Comparison of ENCODE assay signal across 15 cellular contexts in the genomic region with DNA sequence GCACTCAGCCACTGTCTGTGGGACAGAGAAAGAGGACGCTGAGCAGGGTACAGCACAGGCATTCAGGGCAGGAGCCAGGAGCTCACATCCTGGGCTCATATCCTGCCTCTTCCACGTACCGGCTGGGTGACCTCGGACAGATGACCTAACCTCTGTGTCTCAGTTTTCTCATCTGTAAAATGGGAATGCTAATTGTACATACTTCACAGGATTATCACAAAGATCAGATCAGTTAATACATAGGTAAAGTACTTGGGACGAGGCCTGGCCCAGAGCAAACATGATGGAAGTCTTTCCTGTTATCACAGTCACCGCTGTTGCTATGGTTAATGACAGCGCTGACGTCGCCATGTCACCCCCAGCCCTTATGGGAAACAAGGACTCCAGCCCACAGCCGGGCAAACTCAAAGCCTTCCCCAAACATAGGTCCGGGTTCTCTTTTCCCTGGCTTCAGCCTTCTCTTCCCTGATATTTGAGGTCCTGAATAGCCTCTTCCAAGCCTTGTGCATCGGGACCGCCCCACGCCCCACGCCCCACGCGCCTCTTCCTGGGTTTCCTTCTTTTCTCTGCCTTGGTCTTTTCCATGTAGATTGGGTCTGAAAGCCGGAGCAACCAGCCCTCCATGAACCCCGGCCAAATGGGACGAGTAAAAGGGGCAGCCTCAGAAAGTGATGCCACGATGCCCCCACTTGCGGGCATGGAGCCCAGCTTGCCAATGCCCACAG.
DNase-seq lines count a peak whose midpoint lies in the region; ATAC-seq, FAIRE-seq and TF ChIP-seq lines count a peak whose summit lies in the region.
"Had no signal": no experiment of that assay in that cellular context is flagged by ENCODE, and none has a peak within 500 bp of the region (broad histone marks: within the 10 kb centered on the region; RNA-seq: fewer than 3 reads in every experiment).

No MANE protein-coding gene starts in this region.

- no peak overlapping the region for H2BK15ac ChIP-seq in neuronal stem cell (ENCODE audit: low read length)

- no CpG with 5 or more reads among the region's 22 CpGs for WGBS in neuronal stem cell (ENCODE audit: extremely low coverage in 2 of 2, insufficient read length in 2 of 2, insufficient replicate concordance in 1 of 2), 2 donors
- 88 to 94% (median 93%) methylated on average over 22 of the region's 22 CpGs for WGBS in psoas muscle, 3 donors

- no peak for ATAC-seq in effector memory CD8-positive, alpha-beta T cell (replicated peaks)
- ATAC-seq in upper lobe of right lung = no peak
- ATAC-seq in psoas muscle = no peak
- ATAC-seq: WTC11 had no signal

- no peak overlapping the region for H3K14ac ChIP-seq in neuronal stem cell (ENCODE audit: low read length)

- no peak overlapping the region for H3K18ac ChIP-seq in neuronal stem cell (ENCODE audit: low read length)

- DNase-seq in cardiac muscle cell (ENCODE audit: low read depth in 1 of 2, low spot score in 1 of 2) (no peak), cardiac septum (ENCODE audit: low spot score) (no peak), neuronal stem cell (ENCODE audit: low spot score) (no peak), upper lobe of right lung (no peak), frontal cortex (ENCODE audit: low spot score in 2 of 2) (no peak), SW 1271 (lab: John Stamatoyannopoulos, UW) (no peak), psoas muscle (no peak)
- DNase-seq in effector memory CD8-positive, alpha-beta T cell = no peak
- DNase-seq: activated effector memory CD4-positive, alpha-beta T cell treated with Interleukin-2 at 50 U/mL for 16 hours; HCEC 1CT; stimulated activated CD4-positive, alpha-beta T cell treated with anti-CD3 and anti-CD28 coated beads, Interleukin-2, amount 100 ng/mL, for 24 hours had no signal

- H3K9ac ChIP-seq in neuronal stem cell (ENCODE audit: low read depth, low read length, poor library complexity) = no peak overlapping the region

- H3K23ac ChIP-seq in neuronal stem cell (ENCODE audit: low read depth, low read length, poor library complexity) = peak overlapping the region; percentile 10

- no peak overlapping the region for H2BK120ac ChIP-seq in neuronal stem cell (ENCODE audit: low read depth, low read length)

- H3K4me1 ChIP-seq in cardiac muscle cell (ENCODE audit: low read depth) = peaks cover 39% of the 10 kb centered on the region
- no peaks in the 10 kb centered on the region for H3K4me1 ChIP-seq in neuronal stem cell (ENCODE audit: control insufficient read depth in 2 of 2, insufficient read depth in 1 of 2, low read depth in 1 of 2, low read length in 2 of 2)
- H3K4me1 ChIP-seq in upper lobe of right lung = peaks cover 26% of the 10 kb centered on the region
- H3K4me1 ChIP-seq in psoas muscle = peaks cover 19% of the 10 kb centered on the region

- no peak overlapping the region for H3K4me2 ChIP-seq in neuronal stem cell (ENCODE audit: insufficient read depth, low read length, poor library complexity, severe bottlenecking)

- H3K27me3 ChIP-seq in cardiac muscle cell (no peaks in the 10 kb centered on the region), neuronal stem cell (ENCODE audit: control insufficient read depth in 3 of 3, insufficient read depth in 3 of 3, low read depth in 1 of 3, low read length in 3 of 3) (no peaks in the 10 kb centered on the region), upper lobe of right lung (no peaks in the 10 kb centered on the region), psoas muscle (ENCODE audit: insufficient read depth in 3 of 3, low read length in 2 of 3) (no peaks in the 10 kb centered on the region)

- H3K27me3 Mint-ChIP-seq in effector memory CD8-positive, alpha-beta T cell = no peaks in the 10 kb centered on the region

- peak overlapping the region; percentile 48 to 77 for H3K27ac Mint-ChIP-seq in effector memory CD8-positive, alpha-beta T cell
- H3K27ac Mint-ChIP-seq: WTC11 had no signal

- no peak overlapping the region for H2AFZ ChIP-seq in neuronal stem cell (ENCODE audit: low read length)

- H3K4me3 ChIP-seq in cardiac muscle cell (no peak overlapping the region), neuronal stem cell (ENCODE audit: low read length in 2 of 2) (no peak overlapping the region), upper lobe of right lung (no peak overlapping the region), psoas muscle (no peak overlapping the region)

- no peaks in the 10 kb centered on the region for H3K9me3 Mint-ChIP-seq in effector memory CD8-positive, alpha-beta T cell
- H3K9me3 Mint-ChIP-seq: neural crest cell, WTC11 had no signal

- no peak overlapping the region for H3K4me3 Mint-ChIP-seq in effector memory CD8-positive, alpha-beta T cell
- H3K4me3 Mint-ChIP-seq: neural crest cell, WTC11 had no signal

- H2AK5ac ChIP-seq in neuronal stem cell (ENCODE audit: low read depth, low read length) = no peak overlapping the region

- FAIRE-seq in frontal cortex (lab: Jason Lieb, UNC) = no peak
- FAIRE-seq: G401.6, GM12891 had no signal

- TF ChIP-seq CTCF in cardiac muscle cell (IDR thresholded peaks at IDR 0.05; ENCODE audit: low read depth, low read length) = no peak
- TF ChIP-seq CTCF in upper lobe of right lung (IDR thresholded peaks at IDR 0.05) = no peak
- no peak for TF ChIP-seq CTCF in psoas muscle (IDR thresholded peaks at IDR 0.05)

- H3K36me3 ChIP-seq in cardiac muscle cell (peaks cover 15% of the 10 kb centered on the region), neuronal stem cell (replicated peaks in 1 of 2; ENCODE audit: control insufficient read depth in 2 of 2, insufficient read depth in 2 of 2, low read length in 2 of 2) (peaks cover 27 to 66% of the 10 kb centered on the region in 2 donors), upper lobe of right lung (peaks cover 51% of the 10 kb centered on the region), psoas muscle (ENCODE audit: insufficient read depth in 1 of 2, low read depth in 1 of 2) (peaks cover 0 to 49% of the 10 kb centered on the region in 2 donors)

- H3K9me3 ChIP-seq in cardiac muscle cell (ENCODE audit: low read depth) = no peaks in the 10 kb centered on the region
- peaks cover 2 to 5% of the 10 kb centered on the region in 2 donors for H3K9me3 ChIP-seq in neuronal stem cell (replicated peaks in 1 of 2; ENCODE audit: control insufficient read depth in 2 of 2, insufficient read depth in 1 of 2, low read depth in 1 of 2, low read length in 2 of 2)
- H3K9me3 ChIP-seq in upper lobe of right lung = no peaks in the 10 kb centered on the region
- H3K9me3 ChIP-seq in psoas muscle = no peaks in the 10 kb centered on the region

- peak overlapping the region; percentile 98 for H3K27ac ChIP-seq in cardiac muscle cell
- no peak overlapping the region for H3K27ac ChIP-seq in neuronal stem cell (replicated peaks; ENCODE audit: low read length)
- peak overlapping the region; percentile 91 for H3K27ac ChIP-seq in upper lobe of right lung
- H3K27ac ChIP-seq in psoas muscle = no peak overlapping the region

- H3K79me1 ChIP-seq in neuronal stem cell (ENCODE audit: low read depth, low read length) = peaks cover 17% of the 10 kb centered on the region

- peaks cover 44% of the 10 kb centered on the region for H3K36me3 Mint-ChIP-seq in effector memory CD8-positive, alpha-beta T cell (ENCODE audit: insufficient read depth)

- no peak overlapping the region for H3K4ac ChIP-seq in neuronal stem cell (ENCODE audit: low read length)

- no peak overlapping the region for H2BK12ac ChIP-seq in neuronal stem cell (ENCODE audit: low read length)

- no peak overlapping the region for H4K91ac ChIP-seq in neuronal stem cell (ENCODE audit: low read depth, low read length, poor library complexity)

- no peak overlapping the region for H4K8ac ChIP-seq in neuronal stem cell (ENCODE audit: low read depth, low read length)

- peaks cover 3 to 16% of the 10 kb centered on the region in 2 donors for H3K4me1 Mint-ChIP-seq in effector memory CD8-positive, alpha-beta T cell (ENCODE audit: low read depth in 2 of 2)
- H3K4me1 Mint-ChIP-seq: neural crest cell had no signal

- peak overlapping the region; percentile 75 for H2BK5ac ChIP-seq in neuronal stem cell (ENCODE audit: low read length)

- intact Hi-C loops in cardiac septum (cut with DNase I) = loop anchor here (5.0 kb wide), 1 partner anchor 147 kb away; the partner anchor contains the start of gene NCOR2
- intact Hi-C loops in upper lobe of right lung (cut with DNase I) = no loop called here
- intact Hi-C loops in psoas muscle (cut with DNase I) = no loop called here

Comparison
In these comparisons a context has a peak if more than half of its experiments do, and no peak if none do; other contexts are left out.
1. H3K27ac ChIP-seq: peak in cardiac muscle cell (single experiment) and upper lobe of right lung (single experiment); none in neuronal stem cell (single experiment) and psoas muscle (single experiment).